Comparison of ENCODE assay signal across 30 cellular contexts in the genomic region with DNA sequence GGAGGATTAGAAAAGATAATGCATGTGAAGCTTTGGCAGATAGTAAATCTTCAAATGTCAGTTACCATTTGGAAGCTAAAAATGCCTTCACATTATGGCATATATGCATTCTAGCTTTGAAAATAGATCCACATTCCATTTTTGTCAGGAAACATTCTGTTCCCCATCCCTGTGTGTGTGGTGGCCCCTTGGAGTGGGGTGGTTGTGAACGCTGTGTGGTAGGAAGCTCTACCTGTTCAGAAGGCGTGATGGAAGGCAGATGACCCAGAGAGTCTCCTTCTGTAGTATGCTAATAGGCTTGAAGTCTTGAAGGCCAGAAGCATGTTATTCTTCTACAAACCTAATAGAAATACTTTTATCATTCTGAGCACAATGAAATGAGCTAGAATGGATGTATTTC.
DNase-seq lines count a peak whose midpoint lies in the region; ATAC-seq and TF ChIP-seq lines count a peak whose summit lies in the region.
"Had no signal": no experiment of that assay in that cellular context is flagged by ENCODE, and none has a peak within 500 bp of the region (broad histone marks: within the 10 kb centered on the region; RNA-seq: fewer than 3 reads in every experiment).

No MANE protein-coding gene starts in this region.

- no peaks in the 10 kb centered on the region for H3K27me3 ChIP-seq in esophagus muscularis mucosa
- H3K27me3 ChIP-seq: BE2C; BLaER1; BLaER1 treated with 17β-estradiol and CSF1 and Interleukin-3, amounts not matched to agents 10 nM and 100 nM had no signal

- 95% methylated on average over 2 of the region's 2 CpGs for WGBS in esophagus muscularis mucosa

- H3K4me1 Mint-ChIP-seq in osteocyte (ENCODE audit: unreplicated experiment), result no peaks in the 10 kb centered on the region
- H3K4me1 Mint-ChIP-seq: B cell; CD14-positive monocyte; CD4-positive, alpha-beta memory T cell; CD4-positive, CD25-positive, alpha-beta regulatory T cell; CD8-positive, alpha-beta memory T cell had no signal

- peaks cover 0 to 6% (median 1%) of the 10 kb centered on the region in 4 donors for H3K9me3 ChIP-seq in esophagus muscularis mucosa
- H3K9me3 ChIP-seq: A549, BE2C, BLaER1, Caco-2 had no signal

- TF ChIP-seq POLR2A in esophagus muscularis mucosa (IDR thresholded peaks at IDR 0.05; ENCODE audit: low read depth), result no peak

- DNase-seq in esophagus muscularis mucosa (ENCODE audit: extremely low spot score), result peak; percentile 53
- peak; percentile 54 for DNase-seq in osteocyte (ENCODE audit: extremely low spot score, unreplicated experiment)
- no peak for DNase-seq in dedifferentiated amniotic fluid mesenchymal stem cell (ENCODE audit: extremely low spot score)
- DNase-seq: 8988T; ACHN; AML-193; BE2C; C1 segment of cervical spinal cord; Caco-2; Calu3; CD4-positive, alpha-beta memory T cell; CD4-positive, alpha-beta T cell; CD4-positive, CD25-positive, alpha-beta regulatory T cell; CD8-positive, alpha-beta memory T cell; CD8-positive, alpha-beta T cell; COR-L47; DMS 273 treated with DMSO at 0.1 percent for 48 hours; DMS153; DMS53; DMS79; DND-41; EL had no signal

- H3K4me3 ChIP-seq in esophagus muscularis mucosa, result no peak overlapping the region
- H3K4me3 ChIP-seq: A549; BLaER1; BLaER1 treated with 17β-estradiol and CSF1 and Interleukin-3, amounts not matched to agents 10 nM and 100 nM had no signal

- no peak overlapping the region for H3K27ac ChIP-seq in esophagus muscularis mucosa (replicated peaks in 1 of 4)
- H3K27ac ChIP-seq: 22Rv1; A549; BLaER1; BLaER1 treated with 17β-estradiol and CSF1 and Interleukin-3, amounts not matched to agents 10 nM and 100 nM; C4-2B had no signal

- intact Hi-C loops in esophagus muscularis mucosa (cut with DNase I), result no loop called here

- no peaks in the 10 kb centered on the region for H3K36me3 Mint-ChIP-seq in osteocyte (ENCODE audit: unreplicated experiment)
- H3K36me3 Mint-ChIP-seq: CD14-positive monocyte; CD4-positive, alpha-beta memory T cell; CD4-positive, CD25-positive, alpha-beta regulatory T cell; CD8-positive, alpha-beta memory T cell; CD8-positive, alpha-beta T cell had no signal

- no peaks in the 10 kb centered on the region for H3K36me3 ChIP-seq in esophagus muscularis mucosa
- H3K36me3 ChIP-seq: BE2C; BLaER1; BLaER1 treated with 17β-estradiol and CSF1 and Interleukin-3, amounts not matched to agents 10 nM and 100 nM had no signal

- no peak for ATAC-seq in GM18868 (IDR thresholded peaks at IDR 0.05; ENCODE audit: unreplicated experiment)
- ATAC-seq: A549; CD8-positive, alpha-beta T cell had no signal

- TF ChIP-seq EP300 in esophagus muscularis mucosa (IDR thresholded peaks at IDR 0.05), result no peak

- H3K4me1 ChIP-seq in esophagus muscularis mucosa, result peaks cover 0 to 34% (median 28%) of the 10 kb centered on the region in 4 donors
- H3K4me1 ChIP-seq: A549, BE2C, Caco-2 had no signal

- no peak overlapping the region for H3K27ac Mint-ChIP-seq in osteocyte (ENCODE audit: unreplicated experiment)
- H3K27ac Mint-ChIP-seq: B cell; CD14-positive monocyte; CD4-positive, alpha-beta memory T cell; CD4-positive, alpha-beta T cell; CD8-positive, alpha-beta memory T cell; CD8-positive, alpha-beta T cell had no signal

- H3K27me3 Mint-ChIP-seq in osteocyte (ENCODE audit: unreplicated experiment), result no peaks in the 10 kb centered on the region
- H3K27me3 Mint-ChIP-seq: CD4-positive, alpha-beta memory T cell had no signal

- no peaks in the 10 kb centered on the region for H3K9me3 Mint-ChIP-seq in osteocyte (ENCODE audit: unreplicated experiment)
- H3K9me3 Mint-ChIP-seq: CD4-positive, alpha-beta T cell; CD8-positive, alpha-beta T cell had no signal

- TF ChIP-seq CTCF in esophagus muscularis mucosa (IDR thresholded peaks at IDR 0.05) (no peak), osteocyte (IDR thresholded peaks at IDR 0.05) (no peak)

- H3K4me3 Mint-ChIP-seq in osteocyte (ENCODE audit: unreplicated experiment), result no peak overlapping the region
- H3K4me3 Mint-ChIP-seq: B cell; CD14-positive monocyte; CD4-positive, alpha-beta memory T cell; CD4-positive, alpha-beta T cell; CD4-positive, CD25-positive, alpha-beta regulatory T cell; CD8-positive, alpha-beta memory T cell; CD8-positive, alpha-beta T cell had no signal
